12 cellular contexts compared by ENCODE assay signal in the genomic region with DNA sequence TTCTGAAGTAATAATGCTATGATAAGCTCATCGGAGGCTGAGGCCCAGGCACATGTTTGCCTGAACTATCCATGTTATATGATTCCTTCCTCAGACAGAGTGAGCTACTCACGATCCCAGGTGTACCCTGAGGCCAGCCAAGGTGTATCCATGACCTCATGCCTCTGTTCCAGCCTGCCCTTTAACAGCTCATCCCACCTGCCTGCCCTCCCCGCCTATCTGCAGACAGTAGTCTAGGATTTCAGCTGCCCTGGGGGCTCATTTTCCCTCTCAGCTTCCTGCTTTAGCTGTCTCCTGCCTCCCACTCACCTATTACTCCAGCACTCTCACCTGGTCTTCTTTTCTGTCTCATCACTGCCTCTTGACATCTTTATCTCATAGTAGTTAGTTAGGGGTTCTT. TPM values are rescaled to one million over a fixed set of nuclear protein-coding genes. Genes with fewer than 3 reads are reported as not detected.
DNase-seq lines count a peak whose midpoint lies in the region; ATAC-seq, FAIRE-seq and TF ChIP-seq lines count a peak whose summit lies in the region.
"Had no signal": no experiment of that assay in that cellular context is flagged by ENCODE, and none has a peak within 500 bp of the region (broad histone marks: within the 10 kb centered on the region; RNA-seq: fewer than 3 reads in every experiment).

No MANE protein-coding gene starts in this region.

- no peak overlapping the region for H2BK15ac ChIP-seq in neuronal stem cell (ENCODE audit: low read length)

- no peak overlapping the region for H4K91ac ChIP-seq in neuronal stem cell (ENCODE audit: low read depth, low read length, poor library complexity)

- no peaks in the 10 kb centered on the region for H3K79me2 ChIP-seq in smooth muscle cell (ENCODE audit: low read depth)

- WGBS in smooth muscle cell (ENCODE audit: low lambda C conversion rate): 81% methylated on average over 3 of the region's 3 CpGs
- no CpG with 5 or more reads among the region's 3 CpGs for WGBS in neuronal stem cell (ENCODE audit: extremely low coverage in 2 of 2, insufficient read length in 2 of 2, insufficient replicate concordance in 1 of 2), 2 donors

- H3K27ac Mint-ChIP-seq in activated CD4-positive, alpha-beta T cell treated with anti-CD3 and anti-CD28 coated beads for 36 hours: peak overlapping the region; percentile 49
- H3K27ac Mint-ChIP-seq in activated CD4-positive, alpha-beta T cell treated with anti-CD3 and anti-CD28 coated beads, Interleukin-2, amount 10 ng/mL, durations not matched to agents 7 days and 5 days: no peak overlapping the region
- H3K27ac Mint-ChIP-seq: activated T-helper 2 cell treated with anti-CD3 and anti-CD28 coated beads, Interferon-gamma antibody, Interleukin-2, Interleukin-4, amounts not matched to agents 10 μg/mL and 5 μg/mL and 100 μg/mL, durations not matched to agents 14 hours and 24 hours and 36 hours had no signal

- no peak overlapping the region for H3K4me3 Mint-ChIP-seq in activated CD4-positive, alpha-beta T cell treated with anti-CD3 and anti-CD28 coated beads for 36 hours
- H3K4me3 Mint-ChIP-seq in activated CD4-positive, alpha-beta T cell treated with anti-CD3 and anti-CD28 coated beads, Interleukin-2, amount 10 ng/mL, durations not matched to agents 7 days and 5 days: no peak overlapping the region

- H3K27ac ChIP-seq in smooth muscle cell (ENCODE audit: low read depth) (peak overlapping the region; percentile 88), neuronal stem cell (replicated peaks; ENCODE audit: low read length) (no peak overlapping the region)
- H3K27ac ChIP-seq: cardiac muscle cell had no signal

- H3K27me3 ChIP-seq in bronchial epithelial cell (ENCODE audit: control insufficient read depth, insufficient read depth, low read length): no peaks in the 10 kb centered on the region
- H3K27me3 ChIP-seq in smooth muscle cell (ENCODE audit: low read depth): no peaks in the 10 kb centered on the region
- H3K27me3 ChIP-seq in neuronal stem cell (ENCODE audit: control insufficient read depth in 3 of 3, insufficient read depth in 3 of 3, low read depth in 1 of 3, low read length in 3 of 3): peaks cover 0 to 10% (median 0%) of the 10 kb centered on the region in 3 experiments
- H3K27me3 ChIP-seq: cardiac muscle cell, thyroid gland had no signal

- no peak overlapping the region for H2BK5ac ChIP-seq in neuronal stem cell (ENCODE audit: low read length)

- no peaks in the 10 kb centered on the region for H3K9me3 Mint-ChIP-seq in activated CD4-positive, alpha-beta T cell treated with anti-CD3 and anti-CD28 coated beads for 36 hours (ENCODE audit: low read depth)
- H3K9me3 Mint-ChIP-seq in activated CD4-positive, alpha-beta T cell treated with anti-CD3 and anti-CD28 coated beads, Interleukin-2, amount 10 ng/mL, durations not matched to agents 7 days and 5 days: peaks cover 4% of the 10 kb centered on the region
- H3K9me3 Mint-ChIP-seq: activated T-helper 2 cell treated with anti-CD3 and anti-CD28 coated beads, Interferon-gamma antibody, Interleukin-2, Interleukin-4, amounts not matched to agents 10 μg/mL and 5 μg/mL and 100 μg/mL, durations not matched to agents 14 hours and 24 hours and 36 hours had no signal

- TF ChIP-seq CTCF in bronchial epithelial cell (IDR thresholded peaks at IDR 0.05; ENCODE audit: insufficient read depth, low read length, severe bottlenecking) (no peak), smooth muscle cell (IDR thresholded peaks at IDR 0.05; ENCODE audit: borderline replicate concordance, insufficient read depth, poor library complexity, severe bottlenecking) (no peak)

- no peaks in the 10 kb centered on the region for H3K79me1 ChIP-seq in neuronal stem cell (ENCODE audit: low read depth, low read length)

- no peaks in the 10 kb centered on the region for H3F3A ChIP-seq in smooth muscle cell (ENCODE audit: low read depth)

- no peak overlapping the region for H3K23ac ChIP-seq in neuronal stem cell (ENCODE audit: low read depth, low read length, poor library complexity)

- no peak overlapping the region for H3K18ac ChIP-seq in neuronal stem cell (ENCODE audit: low read length)

- peaks cover 12% of the 10 kb centered on the region for H3K4me1 ChIP-seq in smooth muscle cell (ENCODE audit: low read depth)
- H3K4me1 ChIP-seq in neuronal stem cell (ENCODE audit: control insufficient read depth in 2 of 2, insufficient read depth in 1 of 2, low read depth in 1 of 2, low read length in 2 of 2): peaks cover 0 to 6% of the 10 kb centered on the region in 2 donors

- no peak overlapping the region for H2BK120ac ChIP-seq in neuronal stem cell (ENCODE audit: low read depth, low read length)

- H3K9me3 ChIP-seq in smooth muscle cell (replicated peaks; ENCODE audit: low read depth) (no peaks in the 10 kb centered on the region), neuronal stem cell (replicated peaks in 1 of 2; ENCODE audit: control insufficient read depth in 2 of 2, insufficient read depth in 1 of 2, low read depth in 1 of 2, low read length in 2 of 2) (no peaks in the 10 kb centered on the region)
- H3K9me3 ChIP-seq: thyroid gland had no signal

- H3K4me3 ChIP-seq in bronchial epithelial cell (ENCODE audit: low read depth, low read length) (no peak overlapping the region), smooth muscle cell (no peak overlapping the region), neuronal stem cell (ENCODE audit: low read length in 2 of 2) (no peak overlapping the region)
- H3K4me3 ChIP-seq: cardiac muscle cell, thyroid gland had no signal

- H3K36me3 ChIP-seq in bronchial epithelial cell (ENCODE audit: control insufficient read depth, insufficient read depth, low read length) (no peaks in the 10 kb centered on the region), smooth muscle cell (ENCODE audit: low read depth) (no peaks in the 10 kb centered on the region), neuronal stem cell (replicated peaks in 1 of 2; ENCODE audit: control insufficient read depth in 2 of 2, insufficient read depth in 2 of 2, low read length in 2 of 2) (no peaks in the 10 kb centered on the region)
- H3K36me3 ChIP-seq: cardiac muscle cell, thyroid gland had no signal

- FAIRE-seq in bronchial epithelial cell (lab: Jason Lieb, UNC): peak; percentile 88

- H2BK12ac ChIP-seq in neuronal stem cell (ENCODE audit: low read length): no peak overlapping the region

- CTCF ChIA-PET in activated CD4-positive, alpha-beta T cell treated with anti-CD3 and anti-CD28 coated beads for 36 hours (lab: Charles Lee): interaction anchor here (0.6 to 3.9 kb wide), 12 partner anchors 9 to 298 kb away, joined by 3 to 25 read pairs (median 4); partner anchors contain the start of gene IL20
- CTCF ChIA-PET in activated CD4-positive, alpha-beta T cell treated with anti-CD3 and anti-CD28 coated beads, Interleukin-2, amount 10 ng/mL, durations not matched to agents 7 days and 5 days (lab: Charles Lee): interaction anchor here (0.8 to 2.4 kb wide), 8 partner anchors 10 to 86 kb away, joined by 3 to 19 read pairs (median 6); no protein-coding TSS in a partner anchor

- peaks cover 7% of the 10 kb centered on the region for H3K36me3 Mint-ChIP-seq in activated CD4-positive, alpha-beta T cell treated with anti-CD3 and anti-CD28 coated beads for 36 hours (ENCODE audit: low read depth)
- no peaks in the 10 kb centered on the region for H3K36me3 Mint-ChIP-seq in activated CD4-positive, alpha-beta T cell treated with anti-CD3 and anti-CD28 coated beads, Interleukin-2, amount 10 ng/mL, durations not matched to agents 7 days and 5 days (ENCODE audit: low read depth)

- no peak for ATAC-seq in activated CD4-positive, alpha-beta T cell treated with anti-CD3 and anti-CD28 coated beads for 36 hours
- no peak for ATAC-seq in GM21390 (IDR thresholded peaks at IDR 0.05; ENCODE audit: unreplicated experiment)

- no peak overlapping the region for H2AK5ac ChIP-seq in neuronal stem cell (ENCODE audit: low read depth, low read length)

- H3K27me3 Mint-ChIP-seq in activated CD4-positive, alpha-beta T cell treated with anti-CD3 and anti-CD28 coated beads for 36 hours: no peaks in the 10 kb centered on the region
- no peaks in the 10 kb centered on the region for H3K27me3 Mint-ChIP-seq in activated CD4-positive, alpha-beta T cell treated with anti-CD3 and anti-CD28 coated beads, Interleukin-2, amount 10 ng/mL, durations not matched to agents 7 days and 5 days

- intact Hi-C loops in activated CD4-positive, alpha-beta T cell treated with anti-CD3 and anti-CD28 coated beads for 36 hours (cut with DNase I, micrococcal nuclease): no loop called here
- intact Hi-C loops in posterior vena cava (cut with DNase I): no loop called here

- H3K9ac ChIP-seq in smooth muscle cell (ENCODE audit: low read depth) (peak overlapping the region; percentile 57), neuronal stem cell (ENCODE audit: low read depth, low read length, poor library complexity) (no peak overlapping the region)

- H3K4me2 ChIP-seq in smooth muscle cell (peak overlapping the region; percentile 25), neuronal stem cell (ENCODE audit: insufficient read depth, low read length, poor library complexity, severe bottlenecking) (no peak overlapping the region)

- no peak overlapping the region for H3K14ac ChIP-seq in neuronal stem cell (ENCODE audit: low read length)

- no peak overlapping the region for H3K4ac ChIP-seq in neuronal stem cell (ENCODE audit: low read length)

- no peak for DNase-seq in activated CD4-positive, alpha-beta T cell treated with anti-CD3 and anti-CD28 coated beads for 36 hours
- no peak for DNase-seq in activated CD4-positive, alpha-beta T cell treated with anti-CD3 and anti-CD28 coated beads, Interleukin-2, amount 10 ng/mL, durations not matched to agents 7 days and 5 days
- DNase-seq in NCI-H2196 treated with DMSO at 0.1 percent for 48 hours (lab: John Stamatoyannopoulos, UW; ENCODE audit: unreplicated experiment) (peak; percentile 95), bronchial epithelial cell (ENCODE audit: low read depth) (peak; percentile 100), smooth muscle cell (lab: John Stamatoyannopoulos, UW; ENCODE audit: unreplicated experiment) (no peak), neuronal stem cell (ENCODE audit: low spot score) (no peak), posterior vena cava (ENCODE audit: low spot score) (no peak)
- DNase-seq: activated CD4-positive, alpha-beta T cell treated with anti-CD3 and anti-CD28 coated beads for 1 hour had no signal

- peaks cover 88% of the 10 kb centered on the region for H3K4me1 Mint-ChIP-seq in activated CD4-positive, alpha-beta T cell treated with anti-CD3 and anti-CD28 coated beads for 36 hours
- peaks cover 39% of the 10 kb centered on the region for H3K4me1 Mint-ChIP-seq in activated CD4-positive, alpha-beta T cell treated with anti-CD3 and anti-CD28 coated beads, Interleukin-2, amount 10 ng/mL, durations not matched to agents 7 days and 5 days

- no peaks in the 10 kb centered on the region for H4K20me1 ChIP-seq in smooth muscle cell (ENCODE audit: low read depth)

- H2AFZ ChIP-seq in smooth muscle cell (ENCODE audit: low read depth): no peak overlapping the region
- H2AFZ ChIP-seq in neuronal stem cell (ENCODE audit: low read length): no peak overlapping the region

- POLR2A ChIA-PET in activated CD4-positive, alpha-beta T cell treated with anti-CD3 and anti-CD28 coated beads for 36 hours (lab: Charles Lee): no interaction called here
- POLR2A ChIA-PET in activated CD4-positive, alpha-beta T cell treated with anti-CD3 and anti-CD28 coated beads, Interleukin-2, amount 10 ng/mL, durations not matched to agents 7 days and 5 days (lab: Charles Lee): no interaction called here

- no peak overlapping the region for H4K8ac ChIP-seq in neuronal stem cell (ENCODE audit: low read depth, low read length)

RNA-seq across cellular contexts. Expression of gene IL24, which starts 1.9 kb away (rescaled TPM):
- 10 to 100 TPM in 1 of 2 experiments, 1 to 10 TPM in 1; 10.0 to 10.7 TPM for total RNA-seq in activated CD4-positive, alpha-beta T cell treated with anti-CD3 and anti-CD28 coated beads for 36 hours
- not detected for total RNA-seq in activated CD4-positive, alpha-beta T cell treated with anti-CD3 and anti-CD28 coated beads, Interleukin-2, amount 10 ng/mL, durations not matched to agents 7 days and 5 days
- total RNA-seq in bronchial epithelial cell (0.13 and 0.26 TPM in 2 replicates), smooth muscle cell (1.5 and 1.8 TPM in 2 replicates), posterior vena cava (not detected)
- 1.9 and 3.1 TPM in 2 replicates for polyA plus RNA-seq in smooth muscle cell
- not detected for polyA plus RNA-seq in neuronal stem cell (2013, experiment 1 of 2)
- not detected for polyA plus RNA-seq in neuronal stem cell (2013, experiment 2 of 2)
- total RNA-seq: cardiac muscle cell, thyroid gland had no signal
- polyA plus RNA-seq: cardiac muscle cell had no signal

RNA-seq across cellular contexts. Expression of gene FCMR, which starts 26.4 kb away (rescaled TPM):
- 10 to 100 TPM; 41.6 to 49.3 TPM for total RNA-seq in activated CD4-positive, alpha-beta T cell treated with anti-CD3 and anti-CD28 coated beads for 36 hours
- total RNA-seq in activated CD4-positive, alpha-beta T cell treated with anti-CD3 and anti-CD28 coated beads, Interleukin-2, amount 10 ng/mL, durations not matched to agents 7 days and 5 days: 100 to 1,000 TPM; 151 to 157 TPM
- total RNA-seq in bronchial epithelial cell: 0.38 TPM in 1 of 2 replicates, not detected in the other
- total RNA-seq in smooth muscle cell: not detected in 2 replicates
- polyA plus RNA-seq in smooth muscle cell: 1.6 and 4.0 TPM in 2 replicates
- not detected for polyA plus RNA-seq in neuronal stem cell (2013, experiment 1 of 2)
- polyA plus RNA-seq in neuronal stem cell (2013, experiment 2 of 2): 0.03 TPM
- total RNA-seq in posterior vena cava: 1 to 10 TPM; 1.4 to 3.3 TPM
- total RNA-seq: cardiac muscle cell had no signal
- polyA plus RNA-seq: cardiac muscle cell had no signal

RNA-seq across cellular contexts. Expression of gene IL20, which starts 29.9 kb away (rescaled TPM):
- not detected for total RNA-seq in activated CD4-positive, alpha-beta T cell treated with anti-CD3 and anti-CD28 coated beads for 36 hours
- total RNA-seq in activated CD4-positive, alpha-beta T cell treated with anti-CD3 and anti-CD28 coated beads, Interleukin-2, amount 10 ng/mL, durations not matched to agents 7 days and 5 days: not detected
- total RNA-seq in bronchial epithelial cell: 0.53 TPM in 1 of 2 replicates, not detected in the other
- total RNA-seq in smooth muscle cell: not detected in 2 replicates
- 1.6 TPM in 1 of 2 replicates, not detected in the other for polyA plus RNA-seq in smooth muscle cell
- polyA plus RNA-seq in neuronal stem cell (2013, experiment 1 of 2): not detected
- polyA plus RNA-seq in neuronal stem cell (2013, experiment 2 of 2): not detected
- total RNA-seq in posterior vena cava: not detected
- total RNA-seq: activated T-helper 2 cell treated with anti-CD3 and anti-CD28 coated beads, Interferon-gamma antibody, Interleukin-2, Interleukin-4, amounts not matched to agents 10 μg/mL and 5 μg/mL and 100 μg/mL, durations not matched to agents 14 hours and 24 hours and 36 hours; cardiac muscle cell; thyroid gland had no signal
- polyA plus RNA-seq: cardiac muscle cell had no signal

RNA-seq across cellular contexts. Expression of gene PIGR, which starts 50.9 kb away (rescaled TPM):
- total RNA-seq in activated CD4-positive, alpha-beta T cell treated with anti-CD3 and anti-CD28 coated beads for 36 hours: under 1 TPM; 0.07 to 0.54 TPM
- total RNA-seq in activated CD4-positive, alpha-beta T cell treated with anti-CD3 and anti-CD28 coated beads, Interleukin-2, amount 10 ng/mL, durations not matched to agents 7 days and 5 days: not detected
- total RNA-seq in bronchial epithelial cell (under 0.01 and 0.51 TPM in 2 replicates), smooth muscle cell (not detected in 2 replicates), posterior vena cava (under 1 TPM; 0.33 to 0.79 TPM)
- not detected in 2 replicates for polyA plus RNA-seq in smooth muscle cell
- not detected for polyA plus RNA-seq in neuronal stem cell (2013, experiment 1 of 2)
- not detected for polyA plus RNA-seq in neuronal stem cell (2013, experiment 2 of 2)
- total RNA-seq: activated T-helper 2 cell treated with anti-CD3 and anti-CD28 coated beads, Interferon-gamma antibody, Interleukin-2, Interleukin-4, amounts not matched to agents 10 μg/mL and 5 μg/mL and 100 μg/mL, durations not matched to agents 14 hours and 24 hours and 36 hours; cardiac muscle cell had no signal
- polyA plus RNA-seq: cardiac muscle cell had no signal

Comparison
In these comparisons a context has a peak if more than half of its experiments do, and no peak if none do; other contexts are left out.
1. DNase-seq: peak in NCI-H2196 treated with DMSO at 0.1 percent for 48 hours (single experiment) and bronchial epithelial cell (single experiment); none in activated CD4-positive, alpha-beta T cell treated with anti-CD3 and anti-CD28 coated beads for 36 hours (single experiment), activated CD4-positive, alpha-beta T cell treated with anti-CD3 and anti-CD28 coated beads, Interleukin-2, amount 10 ng/mL, durations not matched to agents 7 days and 5 days (single experiment), smooth muscle cell (single experiment), neuronal stem cell (single experiment) and posterior vena cava (single experiment).
2. RNA of gene FCMR, which starts 26.4 kb away (total RNA-seq): 151 to 157 TPM in activated CD4-positive, alpha-beta T cell treated with anti-CD3 and anti-CD28 coated beads, Interleukin-2, amount 10 ng/mL, durations not matched to agents 7 days and 5 days and 41.6 to 49.3 TPM in activated CD4-positive, alpha-beta T cell treated with anti-CD3 and anti-CD28 coated beads for 36 hours; 1.4 to 3.3 TPM in posterior vena cava, not detected in smooth muscle cell and 0.38 TPM in bronchial epithelial cell; every median in the first group is over 4 times any median in the second.